Comparison of ENCODE assay signal across 8 cellular contexts in the genomic region with DNA sequence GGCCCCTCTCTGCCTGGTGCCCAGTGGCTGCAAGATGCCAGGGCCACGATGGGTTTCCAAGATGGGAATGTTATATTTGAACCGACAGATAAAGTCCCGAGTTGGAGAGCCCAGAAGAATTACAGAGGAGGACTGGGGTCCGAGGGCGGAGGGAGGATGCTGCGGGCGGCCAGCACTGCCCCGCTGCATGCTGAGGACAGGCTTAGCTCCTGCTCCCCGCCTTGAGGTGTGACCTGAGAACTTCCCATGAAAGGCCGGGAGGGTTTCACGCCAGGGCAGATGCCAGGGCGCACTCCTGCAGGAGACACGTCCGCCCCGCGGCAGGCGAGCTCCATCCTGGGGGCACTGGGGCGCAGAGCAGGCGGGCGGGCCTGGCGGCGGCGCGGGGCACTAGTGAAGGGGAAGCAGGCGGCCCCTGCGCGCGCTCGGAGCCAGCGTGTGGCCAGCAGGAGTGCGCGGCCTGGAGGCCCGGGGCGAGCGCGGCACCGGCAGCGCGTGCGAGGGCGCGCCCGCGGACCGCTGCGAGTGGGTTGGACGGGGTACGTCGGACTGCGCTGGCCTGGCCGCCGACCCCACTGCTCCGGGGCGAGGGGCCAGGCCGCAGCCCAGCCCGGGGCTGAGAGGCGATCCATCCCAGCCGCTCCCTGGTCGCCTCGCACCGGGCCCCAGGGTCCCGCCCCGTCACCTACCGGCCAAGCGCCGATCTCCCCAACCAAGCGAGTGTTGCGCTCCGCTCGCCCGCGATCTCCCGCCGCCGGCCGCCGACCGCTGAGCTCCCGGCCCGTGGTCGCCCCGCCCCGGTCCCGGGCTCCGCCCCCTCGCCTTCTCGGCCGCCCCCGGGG. TPM values are rescaled to one million over a fixed set of nuclear protein-coding genes. Genes with fewer than 3 reads are reported as not detected.
DNase-seq lines count a peak whose midpoint lies in the region; ATAC-seq, FAIRE-seq and TF ChIP-seq lines count a peak whose summit lies in the region.

A gene (minus strand): TSS at position 750 of the 842 bp plus-strand sequence. CDS start 26,275 bp downstream, outside the sequence.

- peak within 1 kb of the TSS; percentile 89 for H3K4me2 ChIP-seq in K562 (ENCODE audit: insufficient read depth, low read length)

- CTCF ChIA-PET in K562 (lab: Yijun Ruan, JAX; ENCODE audit: low intra/inter-chr PET ratio): no interaction called here

- peak within 1 kb of the TSS; percentile 79 to 96 for H3K9ac ChIP-seq in K562 (ENCODE audit: insufficient read depth in 1 of 2, low read depth in 2 of 2, low read length in 2 of 2)

- peak within 1 kb of the TSS; percentile 85 for H3K27ac ChIP-seq in K562 (ENCODE audit: extremely low read depth, low read depth, low read length)
- H3K27ac ChIP-seq in iPS DF 6.9 (ENCODE audit: low read length): no peak within 1 kb of the TSS

- H3K9me1 ChIP-seq in K562 (ENCODE audit: control insufficient read depth, insufficient read depth, low read length): no peaks in the 10 kb centered on the region

- H3K4me1 ChIP-seq in K562 (replicated peaks in 1 of 2; ENCODE audit: control insufficient read depth in 2 of 2, insufficient read depth in 2 of 2, low read length in 2 of 2): peaks cover 52 to 66% of the 10 kb centered on the region in 2 experiments
- H3K4me1 ChIP-seq in iPS DF 6.9 (ENCODE audit: control insufficient read depth, insufficient read depth, low read length): no peaks in the 10 kb centered on the region

- BruUV-seq in K562 (replicated peaks; lab: Mats Ljungman, UMichigan): no TSS peak

- H3K9me3 ChIP-seq in K562 (replicated peaks; ENCODE audit: control insufficient read depth, insufficient read depth, low read depth, low read length): no peaks in the 10 kb centered on the region
- H3K9me3 ChIP-seq in iPS DF 6.9 (ENCODE audit: control insufficient read depth, insufficient read depth, low read length): no peaks in the 10 kb centered on the region

- in situ Hi-C loops in K562 (cut with MboI): no loop called here

- TF ChIP-seq EP300 in K562 (IDR thresholded peaks at IDR 0.05; ENCODE audit: low read length): no peak

- intact Hi-C loops in K562 (cut with micrococcal nuclease): loop anchor here (2.0 to 5.0 kb wide), 2 partner anchors 16 to 66 kb away; no protein-coding TSS in a partner anchor

- no peak for FAIRE-seq in K562 (lab: Jason Lieb, UNC)

- H3K27me3 ChIP-seq in K562 (ENCODE audit: control insufficient read depth in 2 of 2, insufficient read depth in 2 of 2, low read length in 2 of 2): no peaks in the 10 kb centered on the region
- H3K27me3 ChIP-seq in iPS DF 6.9 (ENCODE audit: control insufficient read depth, insufficient read depth, low read length): no peaks in the 10 kb centered on the region

- POLR2A ChIA-PET in K562 (lab: Yijun Ruan, JAX): interaction anchor here (0.6 to 1.9 kb wide), 16 partner anchors 9 to 310 kb away, joined by 3 to 15 read pairs (median 4); a partner anchor contains a TSS

- H3K79me2 ChIP-seq in K562 (ENCODE audit: control insufficient read depth, insufficient read depth, low read length): peaks cover 51% of the 10 kb centered on the region

- peak; percentile 57 for TF ChIP-seq POLR2A in K562 (conservative IDR thresholded peaks at IDR 0.05)

- WGBS in K562 (ENCODE audit: insufficient coverage, low coverage, missing lambda C conversion rate): under 1% methylated on average over 40 of the region's 89 CpGs
- WGBS in iPS DF 6.9 (ENCODE audit: insufficient coverage, insufficient read length): no CpG with 5 or more reads among the region's 89 CpGs

- DNase-seq in DMS79 (lab: John Stamatoyannopoulos, UW) (peak; percentile 33), LHCN-M2 (ENCODE audit: low read depth) (peak; percentile 79), T-helper 9 cell (peak; percentile 56), K562 (ENCODE audit: extremely low read depth in 1 of 4, low spot score in 3 of 4) (peak in 1 of 4 experiments; percentile 76), iPS DF 6.9 (ENCODE audit: low read depth, low spot score) (no peak), skeletal muscle cell (ENCODE audit: low read depth) (no peak), GOT3 (lab: John Stamatoyannopoulos, UW) (no peak)

- peak; percentile 24 for ATAC-seq in GM21528 (IDR thresholded peaks at IDR 0.05; ENCODE audit: low FRiP score, unreplicated experiment)
- ATAC-seq in K562: peak; percentile 68

- peaks cover 20% of the 10 kb centered on the region for H4K20me1 ChIP-seq in K562 (replicated peaks; ENCODE audit: control insufficient read depth, insufficient read depth, low read length)

- H2AFZ ChIP-seq in K562 (ENCODE audit: low read depth, low read length): peak within 1 kb of the TSS; percentile 93

- no peak; a peak in 1 of 4 replicates for TF ChIP-seq RAD21 in K562 (CRISPR knock-in tag; conservative IDR thresholded peaks at IDR 0.05 in 1 of 2, IDR thresholded peaks at IDR 0.05 in 1 of 2)

- H3K36me3 ChIP-seq in K562 (ENCODE audit: control insufficient read depth, insufficient read depth, low read length) (peaks cover 7% of the 10 kb centered on the region; the same call in 1 of the 3 replicates), iPS DF 6.9 (ENCODE audit: control insufficient read depth, insufficient read depth, low read length) (no peaks in the 10 kb centered on the region)

- H3K4me3 ChIP-seq in K562 (peak within 1 kb of the TSS; percentile 64), iPS DF 6.9 (ENCODE audit: low read length) (peak within 1 kb of the TSS; percentile 72), skeletal muscle cell (ENCODE audit: low read depth, low read length) (peak within 1 kb of the TSS; percentile 93)

- TF ChIP-seq CTCF in K562 (IDR thresholded peaks at IDR 0.05 in 2 of 3, conservative IDR thresholded peaks at IDR 0.05 in 1 of 3; ENCODE audit: insufficient read depth in 2 of 3, low read depth in 1 of 3, low read length in 3 of 3): peak in 1 of 3 experiments; percentile 45; a peak in 2 of 6 replicates

TF ChIP-seq in K562, 482 proteins besides CTCF, POLR2A, EP300 and RAD21 (continues in another document):
- TF ChIP-seq, protein P1, sequence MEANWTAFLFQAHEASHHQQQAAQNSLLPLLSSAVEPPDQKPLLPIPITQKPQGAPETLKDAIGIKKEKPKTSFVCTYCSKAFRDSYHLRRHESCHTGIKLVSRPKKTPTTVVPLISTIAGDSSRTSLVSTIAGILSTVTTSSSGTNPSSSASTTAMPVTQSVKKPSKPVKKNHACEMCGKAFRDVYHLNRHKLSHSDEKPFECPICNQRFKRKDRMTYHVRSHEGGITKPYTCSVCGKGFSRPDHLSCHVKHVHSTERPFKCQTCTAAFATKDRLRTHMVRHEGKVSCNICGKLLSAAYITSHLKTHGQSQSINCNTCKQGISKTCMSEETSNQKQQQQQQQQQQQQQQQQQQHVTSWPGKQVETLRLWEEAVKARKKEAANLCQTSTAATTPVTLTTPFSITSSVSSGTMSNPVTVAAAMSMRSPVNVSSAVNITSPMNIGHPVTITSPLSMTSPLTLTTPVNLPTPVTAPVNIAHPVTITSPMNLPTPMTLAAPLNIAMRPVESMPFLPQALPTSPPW (CRISPR knock-in tag; IDR thresholded peaks at IDR 0.05): peak; percentile 53; the same call in 1 of the 2 replicates
- TF ChIP-seq SMARCA4 (IDR thresholded peaks at IDR 0.05): 0 out of 2 replicates have a peak, but pooled peaks have one; percentile 16
- peak; percentile 42 to 64 for TF ChIP-seq MAZ (CRISPR knock-in tag; conservative IDR thresholded peaks at IDR 0.05 in 1 of 2, IDR thresholded peaks at IDR 0.05 in 1 of 2)

RNA-seq across cellular contexts. Expression of the gene that starts here (rescaled TPM):
- total RNA-seq in LHCN-M2 (2014; rRNA removed) (5.8 and 6.2 TPM in 2 replicates), K562 (2014; rRNA removed) (2.9 and 4.8 TPM in 2 replicates), K562 (2014; rRNA removed; fragmentation: Illumina TruSeq; extraction: Trizol) (0.99 and 1.8 TPM in 2 replicates), K562 (2015; rRNA removed; fragmentation: Illumina TruSeq; extraction: Trizol) (3.2 and 3.5 TPM in 2 replicates), K562 (2021) (7.9 and 8.7 TPM in 2 replicates)
- 7.1 TPM for polyA plus RNA-seq in LHCN-M2 (2012)
- 11.9 and 31.3 TPM in 2 replicates for total RNA-seq in K562 (2011; cell fraction: chromatin; rRNA removed; ENCODE audit: low replicate concordance)
- 14.3 and 19.3 TPM in 2 replicates for total RNA-seq in K562 (2011; cell fraction: nucleolus; rRNA removed)
- total RNA-seq in K562 (2011; cell fraction: nucleoplasm; rRNA removed): 11.7 and 12.4 TPM in 2 replicates
- polyA plus RNA-seq in K562 (2011; rRNA removed) (5.3 and 7.5 TPM in 2 replicates), K562 (2014; fragmentation: Illumina TruSeq; extraction: Trizol) (3.7 and 3.9 TPM in 2 replicates), K562 (2014; fragmentation: Nextera tagmentation; extraction: Ambion mirVana) (under 1 TPM; 0.45 to 0.56 TPM), K562 (2014; rRNA removed) (4.9 TPM in 2 replicates)
- polyA plus RNA-seq in K562 (2011; cell fraction: cytosol; rRNA removed): 6.5 and 9.0 TPM in 2 replicates
- polyA plus RNA-seq in K562 (2011; cell fraction: nucleus; rRNA removed): 16.1 and 28.3 TPM in 2 replicates
- polyA plus RNA-seq in K562 (2012): 3.6 and 5.4 TPM in 2 replicates
- polyA minus RNA-seq in K562 (2011; rRNA and poly(A)+ RNA removed): 3.2 and 6.0 TPM in 2 replicates
- 4.9 and 5.2 TPM in 2 replicates for polyA minus RNA-seq in K562 (2011; cell fraction: cytosol; rRNA and poly(A)+ RNA removed)
- polyA minus RNA-seq in K562 (2011; cell fraction: nucleus; rRNA and poly(A)+ RNA removed): 7.8 and 8.2 TPM in 2 replicates

Comparison
In these comparisons a context has a peak if more than half of its experiments do, and no peak if none do; other contexts are left out.
1. DNase-seq: peak in DMS79 (single experiment), LHCN-M2 (single experiment) and T-helper 9 cell (single experiment); none in iPS DF 6.9 (single experiment), skeletal muscle cell (single experiment) and GOT3 (single experiment).
2. Peak in every context shown above with its lines, with median percentiles within 50 percentile points of each other: H3K4me3 ChIP-seq.